In the genomic region with DNA sequence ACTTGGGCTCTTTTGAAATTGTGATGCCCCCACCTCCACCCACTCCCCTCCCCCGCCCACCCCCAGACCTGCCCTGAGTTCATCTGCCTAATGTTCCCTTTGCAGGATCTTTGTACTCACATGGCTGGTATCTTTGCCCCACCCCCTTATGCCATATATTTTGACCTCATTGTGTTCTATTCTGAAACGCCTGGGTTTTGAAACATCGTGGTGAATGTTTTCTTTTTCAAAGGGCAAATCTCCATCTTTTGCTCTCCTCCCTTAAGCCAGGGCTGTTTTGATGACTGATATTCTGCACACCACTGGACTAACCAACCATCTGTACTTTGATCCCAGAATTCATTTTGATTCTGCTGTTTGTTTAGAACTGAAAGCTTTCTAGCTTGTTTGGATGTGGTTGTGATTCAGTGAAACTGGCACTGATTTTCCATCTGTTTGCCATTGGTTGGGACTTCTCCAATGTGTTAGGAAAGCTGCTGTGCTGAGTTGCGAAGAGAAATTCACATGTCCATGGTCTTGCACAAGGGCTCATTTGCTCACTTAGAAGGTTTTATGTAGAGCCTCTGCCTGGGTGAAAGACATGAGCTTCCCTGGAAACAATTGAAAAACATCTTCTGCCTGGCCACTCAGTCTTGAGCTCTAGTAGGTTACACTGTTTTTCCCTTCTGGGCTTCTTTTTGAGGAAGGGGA, we compare ENCODE assay signal across 9 cellular contexts. TPM values are rescaled to one million over a fixed set of nuclear protein-coding genes. Genes with fewer than 3 reads are reported as not detected.
DNase-seq lines count a peak whose midpoint lies in the region; ATAC-seq and TF ChIP-seq lines count a peak whose summit lies in the region.
"Had no signal": no experiment of that assay in that cellular context is flagged by ENCODE, and none has a peak within 500 bp of the region (broad histone marks: within the 10 kb centered on the region; RNA-seq: fewer than 3 reads in every experiment).

No MANE protein-coding gene starts in this region.

- TF ChIP-seq CTCF in cardiac fibroblast (IDR thresholded peaks at IDR 0.05; ENCODE audit: low read depth, low read length), result no peak
- TF ChIP-seq CTCF in osteocyte (IDR thresholded peaks at IDR 0.05), result no peak

- H3K36me3 ChIP-seq in urinary bladder (ENCODE audit: insufficient read depth), result no peaks in the 10 kb centered on the region

- no peak overlapping the region for H3K4me3 ChIP-seq in cardiac fibroblast (replicated peaks in 1 of 2; ENCODE audit: low read depth in 2 of 2, low read length in 2 of 2)
- peak overlapping the region; percentile 0 for H3K4me3 ChIP-seq in urinary bladder (ENCODE audit: low read depth, low read length)

- H3K27ac Mint-ChIP-seq in activated naive CD4-positive, alpha-beta T cell treated with anti-CD3 and anti-CD28 coated beads, Interleukin-2, amount 10 ng/mL, durations not matched to agents 7 days and 5 days, result peak overlapping the region; percentile 96
- H3K27ac Mint-ChIP-seq in memory B cell, result peak overlapping the region; percentile 100
- H3K27ac Mint-ChIP-seq in osteocyte (ENCODE audit: unreplicated experiment), result no peak overlapping the region

- H3K9me3 Mint-ChIP-seq in activated naive CD4-positive, alpha-beta T cell treated with anti-CD3 and anti-CD28 coated beads, Interleukin-2, amount 10 ng/mL, durations not matched to agents 7 days and 5 days, result no peaks in the 10 kb centered on the region
- H3K9me3 Mint-ChIP-seq in memory B cell (no peaks in the 10 kb centered on the region), osteocyte (ENCODE audit: unreplicated experiment) (no peaks in the 10 kb centered on the region)

- H3K36me3 Mint-ChIP-seq in activated naive CD4-positive, alpha-beta T cell treated with anti-CD3 and anti-CD28 coated beads, Interleukin-2, amount 10 ng/mL, durations not matched to agents 7 days and 5 days, result peaks cover 49% of the 10 kb centered on the region
- peaks cover 31% of the 10 kb centered on the region for H3K36me3 Mint-ChIP-seq in memory B cell
- peaks cover 4% of the 10 kb centered on the region for H3K36me3 Mint-ChIP-seq in osteocyte (ENCODE audit: unreplicated experiment)

- no peaks in the 10 kb centered on the region for H3K27me3 Mint-ChIP-seq in activated naive CD4-positive, alpha-beta T cell treated with anti-CD3 and anti-CD28 coated beads, Interleukin-2, amount 10 ng/mL, durations not matched to agents 7 days and 5 days
- no peaks in the 10 kb centered on the region for H3K27me3 Mint-ChIP-seq in memory B cell
- no peaks in the 10 kb centered on the region for H3K27me3 Mint-ChIP-seq in osteocyte (ENCODE audit: unreplicated experiment)

- WGBS in urinary bladder, result 55% methylated on average over 4 of the region's 4 CpGs

- peak overlapping the region; percentile 55 for H3K4me3 Mint-ChIP-seq in activated naive CD4-positive, alpha-beta T cell treated with anti-CD3 and anti-CD28 coated beads, Interleukin-2, amount 10 ng/mL, durations not matched to agents 7 days and 5 days
- peak overlapping the region; percentile 62 for H3K4me3 Mint-ChIP-seq in memory B cell
- no peak overlapping the region for H3K4me3 Mint-ChIP-seq in osteocyte (ENCODE audit: unreplicated experiment)

- no peaks in the 10 kb centered on the region for H3K4me1 ChIP-seq in urinary bladder (ENCODE audit: insufficient read depth)

- CTCF ChIA-PET in activated naive CD4-positive, alpha-beta T cell treated with anti-CD3 and anti-CD28 coated beads, Interleukin-2, amount 10 ng/mL, durations not matched to agents 7 days and 5 days (lab: Charles Lee), result interaction anchor here (1.3 to 4.5 kb wide), 2 partner anchors 14 to 52 kb away, joined by 3 to 23 read pairs; no protein-coding TSS in a partner anchor

- peaks cover 91% of the 10 kb centered on the region for H3K4me1 Mint-ChIP-seq in activated naive CD4-positive, alpha-beta T cell treated with anti-CD3 and anti-CD28 coated beads, Interleukin-2, amount 10 ng/mL, durations not matched to agents 7 days and 5 days
- H3K4me1 Mint-ChIP-seq in memory B cell (peaks cover 66% of the 10 kb centered on the region), osteocyte (ENCODE audit: unreplicated experiment) (peaks cover 29% of the 10 kb centered on the region)

- H3K27ac ChIP-seq in urinary bladder (ENCODE audit: low read depth), result peak overlapping the region; percentile 78

- no peak for ATAC-seq in memory B cell (ENCODE audit: low read depth)
- ATAC-seq in GM21737 (IDR thresholded peaks at IDR 0.05; ENCODE audit: unreplicated experiment), result no peak

- peak; percentile 31 for DNase-seq in activated naive CD4-positive, alpha-beta T cell treated with anti-CD3 and anti-CD28 coated beads, Interleukin-2, amount 10 ng/mL, durations not matched to agents 7 days and 5 days
- no peak for DNase-seq in activated naive CD4-positive, alpha-beta T cell treated with anti-CD3 and anti-CD28 coated beads, Interleukin-2, amount 50 U/mL, for 16 hours
- DNase-seq in cardiac fibroblast (ENCODE audit: low read depth in 2 of 2) (peak; percentile 74 to 92), memory B cell (ENCODE audit: low spot score in 2 of 2) (no peak), DMS53 treated with DMSO at 0.1 percent for 48 hours (lab: John Stamatoyannopoulos, UW; ENCODE audit: unreplicated experiment) (no peak), osteocyte (ENCODE audit: extremely low spot score, unreplicated experiment) (no peak)
- DNase-seq: NCI-H1436 had no signal

RNA-seq across cellular contexts. Expression of a gene that starts 16.5 kb away (rescaled TPM):
- 17.0 TPM for total RNA-seq in urinary bladder
- 47.3 TPM for polyA plus RNA-seq in urinary bladder
- total RNA-seq in osteocyte, result 12.7 TPM in 2 replicates

Comparison
In these comparisons a context has a peak if more than half of its experiments do, and no peak if none do; other contexts are left out.
1. DNase-seq: peak in activated naive CD4-positive, alpha-beta T cell treated with anti-CD3 and anti-CD28 coated beads, Interleukin-2, amount 10 ng/mL, durations not matched to agents 7 days and 5 days (single experiment) and cardiac fibroblast (2 of 2); none in activated naive CD4-positive, alpha-beta T cell treated with anti-CD3 and anti-CD28 coated beads, Interleukin-2, amount 50 U/mL, for 16 hours (single experiment), memory B cell (0 of 2), DMS53 treated with DMSO at 0.1 percent for 48 hours (single experiment) and osteocyte (single experiment).